13 cellular contexts compared by ENCODE assay signal in the genomic region with DNA sequence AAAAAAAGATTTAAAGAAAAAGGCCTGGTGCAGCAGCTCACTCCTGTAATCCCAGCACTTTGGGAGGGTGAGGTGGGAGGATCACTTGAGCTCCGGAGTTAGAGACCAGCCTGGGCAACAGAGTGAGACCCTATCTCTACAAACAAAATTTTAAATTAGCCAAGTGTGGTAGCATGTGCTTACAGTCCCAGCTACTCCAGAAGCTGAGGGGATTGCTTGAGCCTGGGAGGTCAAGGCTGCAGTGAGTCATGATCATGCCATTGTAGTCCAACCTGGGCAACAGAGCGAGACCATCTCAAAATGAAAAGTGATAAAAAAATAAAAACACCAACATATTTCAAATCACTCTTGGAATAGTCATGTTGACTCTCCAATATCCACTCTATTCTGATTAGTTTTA. TPM values are rescaled to one million over a fixed set of nuclear protein-coding genes. Genes with fewer than 3 reads are reported as not detected.
DNase-seq lines count a peak whose midpoint lies in the region; ATAC-seq lines count a peak whose summit lies in the region.
"Had no signal": no experiment of that assay in that cellular context is flagged by ENCODE, and none has a peak within 500 bp of the region (broad histone marks: within the 10 kb centered on the region; RNA-seq: fewer than 3 reads in every experiment).

No MANE protein-coding gene starts in this region.

- H3K9me3 ChIP-seq in Karpas-422 (ENCODE audit: low read length): no peaks in the 10 kb centered on the region
- no peaks in the 10 kb centered on the region for H3K9me3 ChIP-seq in naive thymus-derived CD4-positive, alpha-beta T cell (ENCODE audit: control insufficient read depth in 2 of 3, low read length in 3 of 3)
- H3K9me3 ChIP-seq: vagina had no signal

- ATAC-seq in activated CD4-positive, alpha-beta T cell treated with anti-CD3 and anti-CD28 coated beads for 36 hours: no peak
- no peak for ATAC-seq in activated naive CD8-positive, alpha-beta T cell treated with anti-CD3 and anti-CD28 coated beads, Interleukin-2, amount 10 ng/mL, durations not matched to agents 7 days and 5 days (ENCODE audit: low read depth)
- no peak for ATAC-seq in naive thymus-derived CD4-positive, alpha-beta T cell
- no peak for ATAC-seq in GM18511 (IDR thresholded peaks at IDR 0.05; ENCODE audit: unreplicated experiment)
- ATAC-seq in activated CD4-positive, CD25-positive, alpha-beta regulatory T cell treated with anti-CD3 and anti-CD28 coated beads, Interleukin-2, amount 50 U/mL, for 24 hours: no peak

- H2AFZ ChIP-seq in Karpas-422 (ENCODE audit: low read length): no peak overlapping the region

- DNase-seq in activated CD4-positive, alpha-beta T cell treated with anti-CD3 and anti-CD28 coated beads for 36 hours: no peak
- DNase-seq in activated CD4-positive, alpha-beta T cell treated with anti-CD3 and anti-CD28 coated beads for 48 hours: no peak
- DNase-seq in Karpas-422 (no peak), NCI-H2107 (lab: John Stamatoyannopoulos, UW) (no peak)
- no peak for DNase-seq in activated naive CD8-positive, alpha-beta T cell treated with anti-CD3 and anti-CD28 coated beads, Interleukin-2, amount 10 ng/mL, durations not matched to agents 7 days and 5 days
- DNase-seq in naive thymus-derived CD4-positive, alpha-beta T cell: no peak
- DNase-seq: brain microvascular endothelial cell; effector CD4-positive, alpha-beta T cell; SIG-M5; stimulated activated naive CD4-positive, alpha-beta T cell had no signal

- intact Hi-C loops in activated CD4-positive, alpha-beta T cell treated with anti-CD3 and anti-CD28 coated beads for 36 hours (cut with DNase I, micrococcal nuclease): loop anchor here in 1 of 2 experiments (10.0 kb wide), 1 partner anchor 881 kb away; a partner anchor contains a TSS
- intact Hi-C loops in naive thymus-derived CD4-positive, alpha-beta T cell (cut with micrococcal nuclease): loop anchor here (1.0 to 10.0 kb wide), 4 partner anchors 17 to 881 kb away; a partner anchor contains a TSS

- no peaks in the 10 kb centered on the region for H3K9me3 Mint-ChIP-seq in activated CD4-positive, alpha-beta T cell treated with anti-CD3 and anti-CD28 coated beads for 36 hours (ENCODE audit: low read depth)
- H3K9me3 Mint-ChIP-seq in activated naive CD8-positive, alpha-beta T cell treated with anti-CD3 and anti-CD28 coated beads, Interleukin-2, amount 10 ng/mL, durations not matched to agents 7 days and 5 days: no peaks in the 10 kb centered on the region
- H3K9me3 Mint-ChIP-seq in naive thymus-derived CD4-positive, alpha-beta T cell: peaks cover 0 to 5% (median 0%) of the 10 kb centered on the region in 11 donors

- H3K27me3 ChIP-seq in Karpas-422 (ENCODE audit: low read length): no peaks in the 10 kb centered on the region
- no peaks in the 10 kb centered on the region for H3K27me3 ChIP-seq in naive thymus-derived CD4-positive, alpha-beta T cell (ENCODE audit: control insufficient read depth in 2 of 2, insufficient read depth in 2 of 2, low read length in 2 of 2)
- H3K27me3 ChIP-seq: brain microvascular endothelial cell, vagina had no signal

- H3K9me2 ChIP-seq in Karpas-422 (replicated peaks; ENCODE audit: insufficient read depth, low read length): no peaks in the 10 kb centered on the region

- CTCF ChIA-PET in activated CD4-positive, alpha-beta T cell treated with anti-CD3 and anti-CD28 coated beads for 36 hours (lab: Charles Lee): interaction anchor here (0.7 to 1.0 kb wide), 2 partner anchors 13 to 17 kb away, joined by 3 read pairs; no protein-coding TSS in a partner anchor
- CTCF ChIA-PET in naive thymus-derived CD4-positive, alpha-beta T cell (lab: Charles Lee): interaction anchor here (1.0 to 1.5 kb wide), 4 partner anchors 10 to 17 kb away, joined by 3 to 7 read pairs (median 4); no protein-coding TSS in a partner anchor

- H3K4me1 ChIP-seq in Karpas-422 (ENCODE audit: low read length): peaks cover 29% of the 10 kb centered on the region
- H3K4me1 ChIP-seq in naive thymus-derived CD4-positive, alpha-beta T cell (ENCODE audit: control insufficient read depth in 2 of 2, insufficient read depth in 2 of 2, low read length in 2 of 2): peaks cover 29 to 30% of the 10 kb centered on the region in 2 donors

- H4K20me1 ChIP-seq in Karpas-422 (ENCODE audit: insufficient read depth, low read depth, low read length): peaks cover 10% of the 10 kb centered on the region

- H3K4me3 ChIP-seq in Karpas-422 (ENCODE audit: low read length): no peak overlapping the region
- H3K4me3 ChIP-seq in naive thymus-derived CD4-positive, alpha-beta T cell (ENCODE audit: low read length): no peak overlapping the region
- H3K4me3 ChIP-seq: vagina had no signal

- peak overlapping the region; percentile 83 for H3K4me2 ChIP-seq in Karpas-422 (ENCODE audit: low read depth, low read length, poor library complexity, severe bottlenecking)

- POLR2A ChIA-PET in activated CD4-positive, alpha-beta T cell treated with anti-CD3 and anti-CD28 coated beads for 36 hours (lab: Charles Lee): no interaction called here
- POLR2A ChIA-PET in activated naive CD8-positive, alpha-beta T cell treated with anti-CD3 and anti-CD28 coated beads, Interleukin-2, amount 10 ng/mL, durations not matched to agents 7 days and 5 days (lab: Charles Lee): no interaction called here
- POLR2A ChIA-PET in naive thymus-derived CD4-positive, alpha-beta T cell (lab: Charles Lee): interaction anchor here (1.0 kb wide), 2 partner anchors 11 to 17 kb away, joined by 3 to 8 read pairs; no protein-coding TSS in a partner anchor

- no peaks in the 10 kb centered on the region for H3K27me3 Mint-ChIP-seq in activated CD4-positive, alpha-beta T cell treated with anti-CD3 and anti-CD28 coated beads for 36 hours
- no peaks in the 10 kb centered on the region for H3K27me3 Mint-ChIP-seq in activated naive CD8-positive, alpha-beta T cell treated with anti-CD3 and anti-CD28 coated beads, Interleukin-2, amount 10 ng/mL, durations not matched to agents 7 days and 5 days
- H3K27me3 Mint-ChIP-seq in naive thymus-derived CD4-positive, alpha-beta T cell: no peaks in the 10 kb centered on the region

- H3K27ac ChIP-seq in Karpas-422 (ENCODE audit: low read length): peak overlapping the region; percentile 75
- peak overlapping the region; percentile 93 for H3K27ac ChIP-seq in naive thymus-derived CD4-positive, alpha-beta T cell (ENCODE audit: low read depth, low read length)
- H3K27ac ChIP-seq: brain microvascular endothelial cell, vagina had no signal

- H3K79me2 ChIP-seq in Karpas-422 (ENCODE audit: low read length): peaks cover 84% of the 10 kb centered on the region

- no peak overlapping the region for H3K4me3 Mint-ChIP-seq in activated CD4-positive, alpha-beta T cell treated with anti-CD3 and anti-CD28 coated beads for 36 hours
- peak overlapping the region; percentile 93 for H3K4me3 Mint-ChIP-seq in activated naive CD8-positive, alpha-beta T cell treated with anti-CD3 and anti-CD28 coated beads, Interleukin-2, amount 10 ng/mL, durations not matched to agents 7 days and 5 days
- H3K4me3 Mint-ChIP-seq in naive thymus-derived CD4-positive, alpha-beta T cell: peak overlapping the region; percentile 45 to 98 (median 72)

- H3K9ac ChIP-seq in Karpas-422 (ENCODE audit: low read length): no peak overlapping the region

- peaks cover 53% of the 10 kb centered on the region for H3K4me1 Mint-ChIP-seq in activated CD4-positive, alpha-beta T cell treated with anti-CD3 and anti-CD28 coated beads for 36 hours
- peaks cover 41% of the 10 kb centered on the region for H3K4me1 Mint-ChIP-seq in activated naive CD8-positive, alpha-beta T cell treated with anti-CD3 and anti-CD28 coated beads, Interleukin-2, amount 10 ng/mL, durations not matched to agents 7 days and 5 days
- peaks cover 40 to 68% (median 63%) of the 10 kb centered on the region in 7 donors for H3K4me1 Mint-ChIP-seq in naive thymus-derived CD4-positive, alpha-beta T cell

- peaks cover 4% of the 10 kb centered on the region for H3K36me3 Mint-ChIP-seq in activated CD4-positive, alpha-beta T cell treated with anti-CD3 and anti-CD28 coated beads for 36 hours (ENCODE audit: low read depth)
- peaks cover 18% of the 10 kb centered on the region for H3K36me3 Mint-ChIP-seq in activated naive CD8-positive, alpha-beta T cell treated with anti-CD3 and anti-CD28 coated beads, Interleukin-2, amount 10 ng/mL, durations not matched to agents 7 days and 5 days
- H3K36me3 Mint-ChIP-seq in naive thymus-derived CD4-positive, alpha-beta T cell: peaks cover 4 to 16% (median 10%) of the 10 kb centered on the region in 5 donors

- no peaks in the 10 kb centered on the region for H3K36me3 ChIP-seq in Karpas-422 (ENCODE audit: insufficient read depth, low read length)
- H3K36me3 ChIP-seq in naive thymus-derived CD4-positive, alpha-beta T cell (ENCODE audit: control insufficient read depth in 2 of 3, insufficient read depth in 3 of 3, low read length in 3 of 3): peaks cover 0 to 10% (median 0%) of the 10 kb centered on the region in 3 experiments
- H3K36me3 ChIP-seq: brain microvascular endothelial cell, vagina had no signal

- peak overlapping the region; percentile 31 for H3K27ac Mint-ChIP-seq in activated CD4-positive, alpha-beta T cell treated with anti-CD3 and anti-CD28 coated beads for 36 hours
- peak overlapping the region; percentile 97 for H3K27ac Mint-ChIP-seq in activated naive CD8-positive, alpha-beta T cell treated with anti-CD3 and anti-CD28 coated beads, Interleukin-2, amount 10 ng/mL, durations not matched to agents 7 days and 5 days
- peak overlapping the region; percentile 87 to 100 (median 97) for H3K27ac Mint-ChIP-seq in naive thymus-derived CD4-positive, alpha-beta T cell

RNA-seq across cellular contexts. Expression of a gene that starts 2.7 kb away (rescaled TPM):
- 10 to 100 TPM; 46.8 to 64.5 TPM for total RNA-seq in activated CD4-positive, alpha-beta T cell treated with anti-CD3 and anti-CD28 coated beads for 36 hours
- total RNA-seq in Karpas-422 (2014; rRNA removed; shearing (Covaris generic); ENCODE audit: low replicate concordance): 127 and 153 TPM in 2 replicates
- 100 to 1,000 TPM; 132 to 140 TPM for total RNA-seq in activated naive CD8-positive, alpha-beta T cell treated with anti-CD3 and anti-CD28 coated beads, Interleukin-2, amount 10 ng/mL, durations not matched to agents 7 days and 5 days
- 100 to 1,000 TPM; 121 to 230 (median 202) TPM for total RNA-seq in naive thymus-derived CD4-positive, alpha-beta T cell
- polyA plus RNA-seq in naive thymus-derived CD4-positive, alpha-beta T cell: 10 to 100 TPM; 17.4 to 24.0 TPM

Comparison
In these comparisons a context has a peak if more than half of its experiments do, and no peak if none do; other contexts are left out.
1. H3K27ac Mint-ChIP-seq: peak in every context shown above with its lines; median percentile 97 in activated naive CD8-positive, alpha-beta T cell treated with anti-CD3 and anti-CD28 coated beads, Interleukin-2, amount 10 ng/mL, durations not matched to agents 7 days and 5 days; 97 in naive thymus-derived CD4-positive, alpha-beta T cell; 31 in activated CD4-positive, alpha-beta T cell treated with anti-CD3 and anti-CD28 coated beads for 36 hours.